Comparison of ENCODE assay signal across 12 cellular contexts in the genomic region with DNA sequence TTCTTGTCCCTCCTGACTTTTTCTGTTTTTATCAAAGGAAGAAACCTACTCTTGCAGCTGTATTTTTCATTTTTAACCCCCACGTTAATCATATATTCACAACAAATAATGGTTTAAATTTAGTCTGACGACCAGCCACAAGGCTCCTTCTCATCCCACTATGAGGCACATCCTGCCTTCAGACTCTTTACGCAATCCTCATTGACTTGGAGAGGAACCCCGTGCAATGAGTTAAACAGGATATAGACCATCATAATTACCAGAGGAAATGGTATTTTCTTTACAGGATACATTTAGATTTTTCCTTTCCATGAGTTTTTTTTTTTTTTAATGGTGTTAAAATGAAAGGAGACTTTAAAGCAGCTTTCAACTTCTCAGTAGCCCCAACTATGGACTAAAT.
DNase-seq lines count a peak whose midpoint lies in the region; ATAC-seq and TF ChIP-seq lines count a peak whose summit lies in the region.
"Had no signal": no experiment of that assay in that cellular context is flagged by ENCODE, and none has a peak within 500 bp of the region (broad histone marks: within the 10 kb centered on the region; RNA-seq: fewer than 3 reads in every experiment).

No MANE protein-coding gene starts in this region.

- no peaks in the 10 kb centered on the region for H3K9me3 ChIP-seq in RWPE2 (ENCODE audit: severe bottlenecking)
- no peaks in the 10 kb centered on the region for H3K9me3 ChIP-seq in gastrocnemius medialis
- H3K9me3 ChIP-seq: neutrophil, tibial nerve had no signal

- H3K9me3 Mint-ChIP-seq in HFFc6, result no peaks in the 10 kb centered on the region
- H3K9me3 Mint-ChIP-seq in stimulated activated memory B cell treated with anti-CD40 and anti-IgM and Interleukin-4, amounts not matched to agents 10 μg/mL and 1 μg/mL and 100 μg/mL, for 72 hours, result no peaks in the 10 kb centered on the region

- H3K4me3 ChIP-seq in RWPE2 (ENCODE audit: severe bottlenecking), result no peak overlapping the region
- no peak overlapping the region for H3K4me3 ChIP-seq in fibroblast of mammary gland (ENCODE audit: control insufficient read depth, low read depth, low read length)
- no peak overlapping the region for H3K4me3 ChIP-seq in gastrocnemius medialis
- H3K4me3 ChIP-seq: tibial nerve had no signal

- H3K4me1 Mint-ChIP-seq in HFFc6 (ENCODE audit: low read depth), result peaks cover 74% of the 10 kb centered on the region
- H3K4me1 Mint-ChIP-seq in stimulated activated memory B cell treated with anti-CD40 and anti-IgM and Interleukin-4, amounts not matched to agents 10 μg/mL and 1 μg/mL and 100 μg/mL, for 72 hours, result peaks cover 10% of the 10 kb centered on the region

- H3K36me3 ChIP-seq in RWPE2 (ENCODE audit: low read depth) (no peaks in the 10 kb centered on the region), gastrocnemius medialis (no peaks in the 10 kb centered on the region)
- H3K36me3 ChIP-seq: neutrophil, tibial nerve had no signal

- H3K36me3 Mint-ChIP-seq in HFFc6 (ENCODE audit: low read depth), result peaks cover 4% of the 10 kb centered on the region; the same call in 1 of the 2 replicates
- H3K36me3 Mint-ChIP-seq in stimulated activated memory B cell treated with anti-CD40 and anti-IgM and Interleukin-4, amounts not matched to agents 10 μg/mL and 1 μg/mL and 100 μg/mL, for 72 hours, result no peaks in the 10 kb centered on the region

- H3K27me3 ChIP-seq in RWPE2 (ENCODE audit: insufficient read depth, poor library complexity, severe bottlenecking) (no peaks in the 10 kb centered on the region), gastrocnemius medialis (no peaks in the 10 kb centered on the region)
- H3K27me3 ChIP-seq: tibial nerve had no signal

- peak; percentile 50 for DNase-seq in HFFc6
- no peak for DNase-seq in RWPE2 (ENCODE audit: low spot score)
- peak; percentile 92 for DNase-seq in fibroblast of mammary gland (ENCODE audit: low read depth)
- DNase-seq in gastrocnemius medialis, result no peak
- no peak for DNase-seq in NCI-H526 treated with DMSO at 0.1 percent for 48 hours (lab: John Stamatoyannopoulos, UW)
- DNase-seq in DMS153 (lab: John Stamatoyannopoulos, UW), result no peak
- DNase-seq: activated naive CD4-positive, alpha-beta T cell treated with Interleukin-2 at 50 U/mL for 16 hours; effector memory CD4-positive, alpha-beta T cell; NCI-H2029 had no signal

- intact Hi-C loops in gastrocnemius medialis (cut with DNase I; ENCODE audit: low total_unique reads), result no loop called here

- H3K27ac ChIP-seq in RWPE2 (ENCODE audit: poor library complexity, severe bottlenecking) (peak overlapping the region; percentile 68), gastrocnemius medialis (peak overlapping the region; percentile 47 to 85 (median 68))
- H3K27ac ChIP-seq: neutrophil had no signal

- in situ Hi-C loops in gastrocnemius medialis (cut with MboI; ENCODE audit: low sequenced_read_pairs in 4 of 4), result no loop called here

- H3K27ac Mint-ChIP-seq in HFFc6, result peak overlapping the region; percentile 88
- no peak overlapping the region for H3K27ac Mint-ChIP-seq in stimulated activated memory B cell treated with anti-CD40 and anti-IgM and Interleukin-4, amounts not matched to agents 10 μg/mL and 1 μg/mL and 100 μg/mL, for 72 hours

- H3K4me3 Mint-ChIP-seq in HFFc6, result peak overlapping the region; percentile 74
- H3K4me3 Mint-ChIP-seq in stimulated activated memory B cell treated with anti-CD40 and anti-IgM and Interleukin-4, amounts not matched to agents 10 μg/mL and 1 μg/mL and 100 μg/mL, for 72 hours, result no peak overlapping the region

- H3K27me3 Mint-ChIP-seq in HFFc6 (ENCODE audit: insufficient read depth), result no peaks in the 10 kb centered on the region
- H3K27me3 Mint-ChIP-seq in stimulated activated memory B cell treated with anti-CD40 and anti-IgM and Interleukin-4, amounts not matched to agents 10 μg/mL and 1 μg/mL and 100 μg/mL, for 72 hours, result no peaks in the 10 kb centered on the region

- ATAC-seq in RWPE2 (ENCODE audit: low read depth) (peak; percentile 70), gastrocnemius medialis (no peak)
- ATAC-seq in stimulated activated memory B cell treated with anti-CD40 and anti-IgM and Interleukin-4, amounts not matched to agents 10 μg/mL and 1 μg/mL and 100 μg/mL, for 72 hours, result no peak

- H3K4me1 ChIP-seq in RWPE2 (ENCODE audit: insufficient read depth, poor library complexity, severe bottlenecking), result peaks cover 53% of the 10 kb centered on the region
- H3K4me1 ChIP-seq in gastrocnemius medialis, result peaks cover 49 to 62% of the 10 kb centered on the region in 2 donors

- no peak for TF ChIP-seq POLR2A in gastrocnemius medialis (IDR thresholded peaks at IDR 0.05)

- TF ChIP-seq CTCF in HFFc6 (IDR thresholded peaks at IDR 0.05), result no peak
- TF ChIP-seq CTCF in RWPE2 (IDR thresholded peaks at IDR 0.05; ENCODE audit: poor library complexity, severe bottlenecking), result no peak
- no peak for TF ChIP-seq CTCF in fibroblast of mammary gland (conservative IDR thresholded peaks at IDR 0.05; ENCODE audit: control insufficient read depth, insufficient read depth, low read depth, low read length)
- no peak for TF ChIP-seq CTCF in gastrocnemius medialis (IDR thresholded peaks at IDR 0.05 in 4 of 5, conservative IDR thresholded peaks at IDR 0.05 in 1 of 5)

Comparison
In these comparisons a context has a peak if more than half of its experiments do, and no peak if none do; other contexts are left out.
1. DNase-seq: peak in HFFc6 (single experiment) and fibroblast of mammary gland (single experiment); none in RWPE2 (single experiment), gastrocnemius medialis (0 of 2), NCI-H526 treated with DMSO at 0.1 percent for 48 hours (single experiment) and DMS153 (single experiment).